ENCODE assay signal across 14 cellular contexts in the genomic region with DNA sequence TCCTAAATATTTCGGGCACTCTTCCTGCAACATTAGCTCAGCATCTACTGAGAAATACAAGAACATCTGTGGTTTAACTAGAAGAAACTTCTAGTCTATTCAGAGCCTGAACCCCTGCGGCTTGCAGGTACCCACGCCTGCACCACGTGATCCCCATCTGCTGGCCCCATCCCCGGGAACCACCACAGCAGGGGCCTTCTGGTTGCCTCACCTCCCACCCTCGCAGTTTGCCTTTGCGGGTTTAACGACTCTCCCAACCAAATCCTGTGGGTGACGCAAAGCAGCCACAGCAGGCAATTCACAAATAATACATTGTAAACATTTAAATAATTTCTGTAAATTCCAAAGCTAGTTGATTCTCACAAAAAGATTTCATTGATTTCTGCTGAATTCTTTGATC.
DNase-seq lines count a peak whose midpoint lies in the region; ATAC-seq, FAIRE-seq and TF ChIP-seq lines count a peak whose summit lies in the region.
"Had no signal": no experiment of that assay in that cellular context is flagged by ENCODE, and none has a peak within 500 bp of the region (broad histone marks: within the 10 kb centered on the region; RNA-seq: fewer than 3 reads in every experiment).

No MANE protein-coding gene starts in this region.

- peak; percentile 80 for ATAC-seq in DND-41 (ENCODE audit: insufficient read depth, low read depth)
- ATAC-seq in naive thymus-derived CD4-positive, alpha-beta T cell: peak; percentile 55
- ATAC-seq in pancreas: no peak
- ATAC-seq in right lobe of liver: no peak
- ATAC-seq in HG03108 (IDR thresholded peaks at IDR 0.05; ENCODE audit: unreplicated experiment): no peak
- ATAC-seq in activated CD4-positive, CD25-positive, alpha-beta regulatory T cell treated with anti-CD3 and anti-CD28 coated beads, Interleukin-2, amount 50 U/mL, for 24 hours: no peak
- ATAC-seq: heart left ventricle had no signal

- peaks cover 10% of the 10 kb centered on the region for H3K9me3 Mint-ChIP-seq in activated CD4-positive, alpha-beta memory T cell treated with anti-CD3 and anti-CD28 coated beads, Interleukin-2, amount 10 ng/mL, durations not matched to agents 7 days and 5 days
- H3K9me3 Mint-ChIP-seq in naive thymus-derived CD4-positive, alpha-beta T cell: peaks cover 0 to 7% (median 0%) of the 10 kb centered on the region in 11 donors

- peaks cover 5% of the 10 kb centered on the region for H3K27me3 Mint-ChIP-seq in activated CD4-positive, alpha-beta memory T cell treated with anti-CD3 and anti-CD28 coated beads, Interleukin-2, amount 10 ng/mL, durations not matched to agents 7 days and 5 days
- peaks cover 0 to 9% (median 3%) of the 10 kb centered on the region in 5 donors for H3K27me3 Mint-ChIP-seq in naive thymus-derived CD4-positive, alpha-beta T cell

- peaks cover 10% of the 10 kb centered on the region for H3K36me3 Mint-ChIP-seq in activated CD4-positive, alpha-beta memory T cell treated with anti-CD3 and anti-CD28 coated beads, Interleukin-2, amount 10 ng/mL, durations not matched to agents 7 days and 5 days (ENCODE audit: low read depth)
- H3K36me3 Mint-ChIP-seq in naive thymus-derived CD4-positive, alpha-beta T cell: no peaks in the 10 kb centered on the region
- H3K36me3 Mint-ChIP-seq: naive B cell had no signal

- H3K79me2 ChIP-seq in DND-41 (ENCODE audit: insufficient read depth, low read length): 0 out of 2 replicates have a peak, but pooled peaks cover 8% of the 10 kb centered on the region

- no peaks in the 10 kb centered on the region for H3K27me3 ChIP-seq in DND-41 (ENCODE audit: insufficient read depth, low read length, poor library complexity)
- no peaks in the 10 kb centered on the region for H3K27me3 ChIP-seq in naive thymus-derived CD4-positive, alpha-beta T cell (ENCODE audit: control insufficient read depth in 2 of 2, insufficient read depth in 2 of 2, low read length in 2 of 2)
- no peaks in the 10 kb centered on the region for H3K27me3 ChIP-seq in pancreas
- H3K27me3 ChIP-seq in right lobe of liver: no peaks in the 10 kb centered on the region

- no peak for FAIRE-seq in pancreas (lab: Jason Lieb, UNC)

- H3K27ac Mint-ChIP-seq in activated CD4-positive, alpha-beta memory T cell treated with anti-CD3 and anti-CD28 coated beads, Interleukin-2, amount 10 ng/mL, durations not matched to agents 7 days and 5 days: no peak overlapping the region
- no peak overlapping the region for H3K27ac Mint-ChIP-seq in naive thymus-derived CD4-positive, alpha-beta T cell
- H3K27ac Mint-ChIP-seq: naive B cell had no signal

- H2AFZ ChIP-seq in DND-41 (ENCODE audit: low read depth, low read length): no peak overlapping the region

- H3K36me3 ChIP-seq in DND-41 (ENCODE audit: insufficient read depth, low read length) (no peaks in the 10 kb centered on the region), HEK293 (ENCODE audit: control insufficient read depth in 2 of 2, insufficient read depth in 1 of 2, low read length in 2 of 2) (no peaks in the 10 kb centered on the region), pancreas (no peaks in the 10 kb centered on the region), right lobe of liver (no peaks in the 10 kb centered on the region)
- no peaks in the 10 kb centered on the region for H3K36me3 ChIP-seq in naive thymus-derived CD4-positive, alpha-beta T cell (ENCODE audit: control insufficient read depth in 2 of 3, insufficient read depth in 3 of 3, low read length in 3 of 3)
- H3K36me3 ChIP-seq: heart left ventricle, thoracic aorta had no signal

- H3K4me2 ChIP-seq in DND-41 (ENCODE audit: insufficient read depth, low read length): peak overlapping the region; percentile 55

- no peak overlapping the region for H3K4me3 Mint-ChIP-seq in activated CD4-positive, alpha-beta memory T cell treated with anti-CD3 and anti-CD28 coated beads, Interleukin-2, amount 10 ng/mL, durations not matched to agents 7 days and 5 days
- peak overlapping the region in 2 of 10 donors; percentile 20 to 58 for H3K4me3 Mint-ChIP-seq in naive thymus-derived CD4-positive, alpha-beta T cell
- H3K4me3 Mint-ChIP-seq: naive B cell had no signal

- no peaks in the 10 kb centered on the region for H4K20me1 ChIP-seq in DND-41 (ENCODE audit: insufficient read depth, low read length)

- H3K4me1 Mint-ChIP-seq in activated CD4-positive, alpha-beta memory T cell treated with anti-CD3 and anti-CD28 coated beads, Interleukin-2, amount 10 ng/mL, durations not matched to agents 7 days and 5 days: peaks cover 24% of the 10 kb centered on the region
- H3K4me1 Mint-ChIP-seq in naive thymus-derived CD4-positive, alpha-beta T cell: peaks cover 0 to 32% (median 17%) of the 10 kb centered on the region in 7 donors
- H3K4me1 Mint-ChIP-seq: naive B cell had no signal

- H3K27ac ChIP-seq in DND-41 (ENCODE audit: low read length) (peak overlapping the region; percentile 99), HEK293 (ENCODE audit: extremely low read depth, low read depth, low read length) (no peak overlapping the region), pancreas (no peak overlapping the region), right lobe of liver (no peak overlapping the region)
- no peak overlapping the region for H3K27ac ChIP-seq in naive thymus-derived CD4-positive, alpha-beta T cell (ENCODE audit: low read depth, low read length)
- H3K27ac ChIP-seq: C4-2B, heart left ventricle, thoracic aorta had no signal

- H3K4me3 ChIP-seq in DND-41 (ENCODE audit: low read depth in 1 of 2, low read length in 2 of 2): no peak overlapping the region
- no peak overlapping the region for H3K4me3 ChIP-seq in HEK293 (ENCODE audit: low read depth, low read length)
- no peak overlapping the region for H3K4me3 ChIP-seq in naive thymus-derived CD4-positive, alpha-beta T cell (ENCODE audit: low read length)
- H3K4me3 ChIP-seq in pancreas: no peak overlapping the region
- no peak overlapping the region for H3K4me3 ChIP-seq in right lobe of liver
- H3K4me3 ChIP-seq: heart left ventricle, thoracic aorta had no signal

- intact Hi-C loops in naive thymus-derived CD4-positive, alpha-beta T cell (cut with micrococcal nuclease): no loop called here
- intact Hi-C loops in pancreas (cut with DNase I) (no loop called here), right lobe of liver (cut with DNase I) (no loop called here)

- TF ChIP-seq POLR2A in right lobe of liver (IDR thresholded peaks at IDR 0.05): no peak

- H3K9ac ChIP-seq in DND-41 (ENCODE audit: low read depth, low read length): peak overlapping the region; percentile 61

- H3K4me1 ChIP-seq in DND-41 (ENCODE audit: insufficient read depth, low read length) (peaks cover 93% of the 10 kb centered on the region), HEK293 (ENCODE audit: control insufficient read depth, insufficient read depth, low read length) (no peaks in the 10 kb centered on the region), pancreas (no peaks in the 10 kb centered on the region), right lobe of liver (no peaks in the 10 kb centered on the region)
- H3K4me1 ChIP-seq in naive thymus-derived CD4-positive, alpha-beta T cell (ENCODE audit: control insufficient read depth in 2 of 2, insufficient read depth in 2 of 2, low read length in 2 of 2): peaks cover 0 to 9% of the 10 kb centered on the region in 2 donors
- H3K4me1 ChIP-seq: heart left ventricle had no signal

- CTCF ChIA-PET in HEK293 (lab: Yijun Ruan, JAX): no interaction called here
- CTCF ChIA-PET in activated CD4-positive, alpha-beta memory T cell treated with anti-CD3 and anti-CD28 coated beads, Interleukin-2, amount 10 ng/mL, durations not matched to agents 7 days and 5 days (lab: Charles Lee): no interaction called here
- CTCF ChIA-PET in naive thymus-derived CD4-positive, alpha-beta T cell (lab: Charles Lee): no interaction called here

- DNase-seq in DND-41 (peak; percentile 97), pancreas (no peak), right lobe of liver (no peak)
- DNase-seq in activated CD4-positive, alpha-beta memory T cell treated with anti-CD3 and anti-CD28 coated beads, Interleukin-2, amount 10 ng/mL, durations not matched to agents 7 days and 5 days: peak; percentile 21
- DNase-seq in naive thymus-derived CD4-positive, alpha-beta T cell: peak in 1 of 9 donors; percentile 28
- DNase-seq: heart left ventricle, naive B cell, NCI-H1930, retina had no signal

- H3K9me3 ChIP-seq in DND-41 (ENCODE audit: insufficient read depth, low read length, severe bottlenecking) (peaks cover 5% of the 10 kb centered on the region), HEK293 (ENCODE audit: control insufficient read depth, insufficient read depth, low read depth, low read length) (no peaks in the 10 kb centered on the region), pancreas (no peaks in the 10 kb centered on the region), right lobe of liver (no peaks in the 10 kb centered on the region)
- H3K9me3 ChIP-seq in naive thymus-derived CD4-positive, alpha-beta T cell (ENCODE audit: control insufficient read depth in 2 of 3, low read length in 3 of 3): no peaks in the 10 kb centered on the region
- H3K9me3 ChIP-seq: heart left ventricle, thoracic aorta had no signal

- POLR2A ChIA-PET in HEK293 (lab: Yijun Ruan, JAX): no interaction called here
- POLR2A ChIA-PET in activated CD4-positive, alpha-beta memory T cell treated with anti-CD3 and anti-CD28 coated beads, Interleukin-2, amount 10 ng/mL, durations not matched to agents 7 days and 5 days (lab: Charles Lee): no interaction called here
- POLR2A ChIA-PET in naive thymus-derived CD4-positive, alpha-beta T cell (lab: Charles Lee): no interaction called here

- TF ChIP-seq CTCF in DND-41 (IDR thresholded peaks at IDR 0.05; ENCODE audit: borderline replicate concordance, extremely low read depth, low read length, poor library complexity, severe bottlenecking): peak; percentile 29
- TF ChIP-seq CTCF in HEK293 (tag by site-specific recombination; IDR thresholded peaks at IDR 0.05): no peak
- TF ChIP-seq CTCF in pancreas (IDR thresholded peaks at IDR 0.05): no peak
- TF ChIP-seq CTCF in right lobe of liver (IDR thresholded peaks at IDR 0.05): no peak

- 45 to 47% methylated on average over 9 of the region's 9 CpGs for WGBS in pancreas, 2 donors
- 43% methylated on average over 9 of the region's 9 CpGs for WGBS in right lobe of liver (ENCODE audit: insufficient coverage, low coverage, low lambda C conversion rate, missing lambda C conversion rate)

TF ChIP-seq in HEK293, 187 proteins besides CTCF, POLR2A, EP300 and RAD21:
- TF ChIP-seq IKZF3 (tag by site-specific recombination; IDR thresholded peaks at IDR 0.05) (no peak), ZNF426 (tag by site-specific recombination; IDR thresholded peaks at IDR 0.05) (no peak), ZNF624 (tag by site-specific recombination; IDR thresholded peaks at IDR 0.05) (no peak), ZNF664 (tag by site-specific recombination; IDR thresholded peaks at IDR 0.05) (no peak), ZNF423 (tag by site-specific recombination; IDR thresholded peaks at IDR 0.05) (peak; percentile 43; the same call in 1 of the 2 replicates), ZFHX2 (tag by site-specific recombination; conservative IDR thresholded peaks at IDR 0.05) (peak; percentile 65), EGR2 (tag by site-specific recombination; IDR thresholded peaks at IDR 0.05; ENCODE audit: low read depth) (peak; percentile 37; the same call in 1 of the 2 replicates), ZIC2 (tag by site-specific recombination; IDR thresholded peaks at IDR 0.05) (peak; percentile 72)
TF ChIP-seq in HEK293: peak in this region for 4.

Comparison
In these comparisons a context has a peak if more than half of its experiments do, and no peak if none do; other contexts are left out.
1. ATAC-seq: peak in DND-41 (single experiment) and naive thymus-derived CD4-positive, alpha-beta T cell (single experiment); none in pancreas (0 of 4), right lobe of liver (0 of 4), HG03108 (single experiment) and activated CD4-positive, CD25-positive, alpha-beta regulatory T cell treated with anti-CD3 and anti-CD28 coated beads, Interleukin-2, amount 50 U/mL, for 24 hours (0 of 2).
2. DNase-seq: peak in DND-41 (single experiment) and activated CD4-positive, alpha-beta memory T cell treated with anti-CD3 and anti-CD28 coated beads, Interleukin-2, amount 10 ng/mL, durations not matched to agents 7 days and 5 days (single experiment); none in pancreas (0 of 6) and right lobe of liver (0 of 3).